20 cellular contexts compared by ENCODE assay signal in the genomic region with DNA sequence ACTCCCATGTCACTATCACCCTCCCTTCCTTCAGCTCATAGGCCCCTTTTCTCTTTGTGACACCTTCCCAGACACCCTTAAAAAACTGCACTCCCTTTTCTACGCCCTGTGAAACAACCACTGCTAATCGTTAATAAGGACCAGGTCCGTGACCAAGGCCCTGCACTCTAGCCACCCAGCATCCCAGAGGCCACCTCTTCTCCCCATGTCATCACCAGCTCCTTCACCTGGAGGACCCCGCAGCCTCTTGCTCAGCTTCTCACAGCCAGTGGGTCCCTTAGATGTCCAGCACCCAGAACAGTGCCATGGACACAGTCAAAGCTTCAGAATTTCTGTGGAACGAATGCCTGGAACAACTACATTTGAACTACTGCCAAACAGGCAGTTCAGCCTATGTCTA. TPM values are rescaled to one million over a fixed set of nuclear protein-coding genes. Genes with fewer than 3 reads are reported as not detected.
DNase-seq lines count a peak whose midpoint lies in the region; ATAC-seq and TF ChIP-seq lines count a peak whose summit lies in the region.
"Had no signal": no experiment of that assay in that cellular context is flagged by ENCODE, and none has a peak within 500 bp of the region (broad histone marks: within the 10 kb centered on the region; RNA-seq: fewer than 3 reads in every experiment).

No MANE protein-coding gene starts in this region.

- WGBS in right cardiac atrium = 67% methylated on average over 5 of the region's 5 CpGs

- H3K27ac ChIP-seq in right cardiac atrium (ENCODE audit: low read length) (peak overlapping the region; percentile 31), right atrium auricular region (peak overlapping the region in 1 of 2 donors; percentile 95)
- H3K27ac ChIP-seq: HL-60 had no signal

- H3K4me1 ChIP-seq in right cardiac atrium (ENCODE audit: control insufficient read depth, insufficient read depth, low read length) (peaks cover 21% of the 10 kb centered on the region), right atrium auricular region (peaks cover 0 to 59% of the 10 kb centered on the region in 2 donors)

- H3K27me3 ChIP-seq in right cardiac atrium (ENCODE audit: control insufficient read depth, insufficient read depth) = no peaks in the 10 kb centered on the region
- H3K27me3 ChIP-seq in right atrium auricular region = no peaks in the 10 kb centered on the region

- H3K4me1 Mint-ChIP-seq in endothelial cell (ENCODE audit: unreplicated experiment) = peaks cover 45% of the 10 kb centered on the region
- H3K4me1 Mint-ChIP-seq in nephron = peaks cover 65% of the 10 kb centered on the region
- peaks cover 19% of the 10 kb centered on the region for H3K4me1 Mint-ChIP-seq in activated T-cell treated with anti-CD3 and anti-CD28 coated beads, Interleukin-2, amount 50 U/mL, for 24 hours (ENCODE audit: low read depth)

- no peak overlapping the region for H3K4me3 ChIP-seq in right cardiac atrium (ENCODE audit: low read length)
- peak overlapping the region in 1 of 2 donors; percentile 88 for H3K4me3 ChIP-seq in right atrium auricular region

- no peak for TF ChIP-seq CTCF in right atrium auricular region (IDR thresholded peaks at IDR 0.05)
- TF ChIP-seq CTCF in endothelial cell (IDR thresholded peaks at IDR 0.05; ENCODE audit: unreplicated experiment) = no peak
- TF ChIP-seq CTCF in nephron (IDR thresholded peaks at IDR 0.05; ENCODE audit: unreplicated experiment in 3 of 3) = no peak

- no peaks in the 10 kb centered on the region for H3K36me3 ChIP-seq in right atrium auricular region

- H3K27ac Mint-ChIP-seq in endothelial cell (ENCODE audit: unreplicated experiment) (peak overlapping the region; percentile 12), nephron (peak overlapping the region; percentile 92 to 97 (median 97))
- H3K27ac Mint-ChIP-seq in activated T-cell treated with anti-CD3 and anti-CD28 coated beads, Interleukin-2, amount 50 U/mL, for 24 hours = no peak overlapping the region
- H3K27ac Mint-ChIP-seq: activated CD4-positive, alpha-beta memory T cell treated with anti-CD3 and anti-CD28 coated beads, Interleukin-2, amount 10 ng/mL, durations not matched to agents 7 days and 5 days; immature natural killer cell; stimulated activated memory B cell treated with anti-CD40 and anti-IgM and Interleukin-4, amounts not matched to agents 10 μg/mL and 1 μg/mL and 100 μg/mL, for 72 hours had no signal

- H3K9me3 Mint-ChIP-seq in endothelial cell (ENCODE audit: unreplicated experiment) = no peaks in the 10 kb centered on the region
- no peaks in the 10 kb centered on the region for H3K9me3 Mint-ChIP-seq in nephron
- H3K9me3 Mint-ChIP-seq in activated T-cell treated with anti-CD3 and anti-CD28 coated beads, Interleukin-2, amount 50 U/mL, for 24 hours = no peaks in the 10 kb centered on the region
- H3K9me3 Mint-ChIP-seq: activated CD4-positive, alpha-beta memory T cell treated with anti-CD3 and anti-CD28 coated beads, Interleukin-2, amount 10 ng/mL, durations not matched to agents 7 days and 5 days; immature natural killer cell; stimulated activated memory B cell treated with anti-CD40 and anti-IgM and Interleukin-4, amounts not matched to agents 10 μg/mL and 1 μg/mL and 100 μg/mL, for 72 hours had no signal

- no peak for ATAC-seq in right cardiac atrium
- ATAC-seq: stimulated activated memory B cell treated with anti-CD40 and anti-IgM and Interleukin-4, amounts not matched to agents 10 μg/mL and 1 μg/mL and 100 μg/mL, for 72 hours had no signal

- DNase-seq in right cardiac atrium (no peak), right atrium auricular region (ENCODE audit: low spot score) (no peak), endothelial cell (ENCODE audit: low spot score) (no peak), iPS-NIHi11 (ENCODE audit: low spot score) (no peak), DMS 273 (lab: John Stamatoyannopoulos, UW; ENCODE audit: unreplicated experiment) (no peak), dedifferentiated amniotic fluid mesenchymal stem cell (ENCODE audit: extremely low spot score) (no peak)
- DNase-seq in activated T-cell treated with anti-CD3 and anti-CD28 coated beads, Interleukin-2, amount 50 U/mL, for 24 hours = no peak
- DNase-seq: activated CD4-positive, alpha-beta memory T cell treated with anti-CD3 and anti-CD28 coated beads, Interleukin-2, amount 10 ng/mL, durations not matched to agents 7 days and 5 days; amniotic stem cell; cortex of kidney; foreskin fibroblast; H7; immature natural killer cell; NCI-H187 treated with DMSO at 0.1 percent for 48 hours; NCI-H774; SHP77 treated with DMSO at 0.1 percent for 48 hours; stimulated activated CD4-positive, alpha-beta T cell treated with anti-CD3 and anti-CD28 coated beads, Interleukin-4, amount 100 ng/mL, for 24 hours had no signal

- H3K36me3 Mint-ChIP-seq in endothelial cell (ENCODE audit: low read depth, unreplicated experiment) (peaks cover 3% of the 10 kb centered on the region), nephron (ENCODE audit: low read depth) (no peaks in the 10 kb centered on the region)
- H3K36me3 Mint-ChIP-seq in activated T-cell treated with anti-CD3 and anti-CD28 coated beads, Interleukin-2, amount 50 U/mL, for 24 hours (ENCODE audit: low read depth) = no peaks in the 10 kb centered on the region
- H3K36me3 Mint-ChIP-seq: immature natural killer cell; stimulated activated memory B cell treated with anti-CD40 and anti-IgM and Interleukin-4, amounts not matched to agents 10 μg/mL and 1 μg/mL and 100 μg/mL, for 72 hours had no signal

- H3K27me3 Mint-ChIP-seq in endothelial cell (ENCODE audit: unreplicated experiment) (peaks cover 16% of the 10 kb centered on the region), nephron (ENCODE audit: low read depth) (peaks cover 4% of the 10 kb centered on the region)
- peaks cover 68% of the 10 kb centered on the region for H3K27me3 Mint-ChIP-seq in activated T-cell treated with anti-CD3 and anti-CD28 coated beads, Interleukin-2, amount 50 U/mL, for 24 hours

- H3K9me3 ChIP-seq in right cardiac atrium (ENCODE audit: control insufficient read depth, low read length) (no peaks in the 10 kb centered on the region), right atrium auricular region (no peaks in the 10 kb centered on the region)

- intact Hi-C loops in right cardiac atrium (cut with DNase I) = loop anchor here (5.0 to 10.0 kb wide), 3 partner anchors 40 to 148 kb away; no protein-coding TSS in a partner anchor

- H3K4me3 Mint-ChIP-seq in endothelial cell (ENCODE audit: unreplicated experiment) (peak overlapping the region; percentile 16), nephron (peak overlapping the region; percentile 92 to 96 (median 96))
- H3K4me3 Mint-ChIP-seq in activated T-cell treated with anti-CD3 and anti-CD28 coated beads, Interleukin-2, amount 50 U/mL, for 24 hours = no peak overlapping the region
- H3K4me3 Mint-ChIP-seq: activated CD4-positive, alpha-beta memory T cell treated with anti-CD3 and anti-CD28 coated beads, Interleukin-2, amount 10 ng/mL, durations not matched to agents 7 days and 5 days; stimulated activated memory B cell treated with anti-CD40 and anti-IgM and Interleukin-4, amounts not matched to agents 10 μg/mL and 1 μg/mL and 100 μg/mL, for 72 hours had no signal

RNA-seq across cellular contexts. Expression of a gene that starts 2.3 kb away (rescaled TPM):
- total RNA-seq in right cardiac atrium (10 to 100 TPM; 27.3 to 40.3 (median 29.7) TPM), right atrium auricular region (10 to 100 TPM; 31.6 to 41.6 TPM), endothelial cell (ENCODE audit: unreplicated experiment) (35.2 TPM)
- polyA plus RNA-seq in right cardiac atrium = 10.5 TPM
